Comparison of ENCODE assay signal across 32 cellular contexts in the genomic region with DNA sequence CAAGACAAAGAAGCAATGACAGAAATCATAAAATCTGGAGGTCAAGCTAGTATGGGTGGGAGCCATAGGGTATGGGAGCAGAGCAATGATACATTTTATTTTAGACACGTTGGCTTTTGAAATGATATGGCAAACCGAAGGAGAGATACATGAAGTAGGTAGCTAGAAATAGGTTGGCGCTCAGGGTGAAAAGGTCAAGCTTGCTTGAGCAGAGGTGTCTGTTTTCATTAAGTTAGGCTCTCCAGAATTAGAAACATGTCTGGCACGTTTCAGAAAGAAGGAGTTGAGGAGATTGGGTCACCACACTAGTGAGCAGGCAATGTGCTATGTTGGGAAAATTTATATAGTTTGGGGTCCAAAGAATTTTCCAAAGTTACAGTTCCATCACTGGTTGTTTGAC.
"Had no signal": no experiment of that assay in that cellular context is flagged by ENCODE, and none has a peak within 500 bp of the region (broad histone marks: within the 10 kb centered on the region; RNA-seq: fewer than 3 reads in every experiment).

No MANE protein-coding gene starts in this region.

- H3K9me3 ChIP-seq: MG63, Peyer's patch had no signal

- ATAC-seq: activated CD8-positive, alpha-beta memory T cell treated with anti-CD3 and anti-CD28 coated beads, Interleukin-2, amount 10 ng/mL, durations not matched to agents 7 days and 5 days; activated naive CD8-positive, alpha-beta T cell treated with anti-CD3 and anti-CD28 coated beads, Interleukin-2, amount 50 U/mL, for 24 hours; PC-3; Right ventricle myocardium inferior had no signal

- H3K4me3 ChIP-seq: MG63, Peyer's patch, SK-N-MC had no signal

- H3K27ac ChIP-seq: Peyer's patch, RWPE1, SK-N-MC, WERI-Rb-1 had no signal

- H3K36me3 ChIP-seq: MG63, Peyer's patch, WERI-Rb-1 had no signal

- H3K4me1 ChIP-seq: Peyer's patch had no signal

- DNase-seq: activated CD4-positive, alpha-beta memory T cell treated with anti-CD3 and anti-CD28 coated beads, Interleukin-2, amount 10 ng/mL, durations not matched to agents 7 days and 5 days; activated CD4-positive, alpha-beta T cell treated with anti-CD3 and anti-CD28 coated beads for 1 hour; activated CD4-positive, alpha-beta T cell treated with anti-CD3 and anti-CD28 coated beads for 48 hours; activated CD4-positive, CD25-positive, alpha-beta regulatory T cell; activated CD8-positive, alpha-beta memory T cell treated with anti-CD3 and anti-CD28 coated beads for 24 hours; activated CD8-positive, alpha-beta memory T cell treated with anti-CD3 and anti-CD28 coated beads, Interleukin-2, amount 10 ng/mL, durations not matched to agents 7 days and 5 days; activated CD8-positive, alpha-beta memory T cell treated with anti-CD3 and anti-CD28 coated beads, Interleukin-2, amount 50 U/mL, for 48 hours; activated effector memory CD4-positive, alpha-beta T cell treated with Interleukin-2 at 50 U/mL for 16 hours; activated naive CD4-positive, alpha-beta T cell treated with anti-CD3 and anti-CD28 coated beads, Interleukin-2, amount 10 ng/mL, durations not matched to agents 7 days and 5 days; activated naive CD8-positive, alpha-beta T cell treated with anti-CD3 and anti-CD28 coated beads, Interleukin-2, amount 50 U/mL, for 24 hours; activated T-cell treated with anti-CD3 and anti-CD28 coated beads, Interleukin-2, amount 50 U/mL, for 48 hours; anterior cingulate cortex; Kasumi-1; KG1; MG63; NCI-H1048; NCI-H1105 treated with DMSO at 0.1 percent for 48 hours; NCI-H1436; NCI-H1694; NCI-H1930; NCI-H2081 treated with DMSO at 0.1 percent for 48 hours; NCI-H2171; NCI-H524; NCI-H69; NCI-H82; PC-3; Peyer's patch; T1000; WERI-Rb-1 had no signal

- H3K27me3 ChIP-seq: Peyer's patch had no signal
